ENCODE assay signal across 11 cellular contexts in the genomic region with DNA sequence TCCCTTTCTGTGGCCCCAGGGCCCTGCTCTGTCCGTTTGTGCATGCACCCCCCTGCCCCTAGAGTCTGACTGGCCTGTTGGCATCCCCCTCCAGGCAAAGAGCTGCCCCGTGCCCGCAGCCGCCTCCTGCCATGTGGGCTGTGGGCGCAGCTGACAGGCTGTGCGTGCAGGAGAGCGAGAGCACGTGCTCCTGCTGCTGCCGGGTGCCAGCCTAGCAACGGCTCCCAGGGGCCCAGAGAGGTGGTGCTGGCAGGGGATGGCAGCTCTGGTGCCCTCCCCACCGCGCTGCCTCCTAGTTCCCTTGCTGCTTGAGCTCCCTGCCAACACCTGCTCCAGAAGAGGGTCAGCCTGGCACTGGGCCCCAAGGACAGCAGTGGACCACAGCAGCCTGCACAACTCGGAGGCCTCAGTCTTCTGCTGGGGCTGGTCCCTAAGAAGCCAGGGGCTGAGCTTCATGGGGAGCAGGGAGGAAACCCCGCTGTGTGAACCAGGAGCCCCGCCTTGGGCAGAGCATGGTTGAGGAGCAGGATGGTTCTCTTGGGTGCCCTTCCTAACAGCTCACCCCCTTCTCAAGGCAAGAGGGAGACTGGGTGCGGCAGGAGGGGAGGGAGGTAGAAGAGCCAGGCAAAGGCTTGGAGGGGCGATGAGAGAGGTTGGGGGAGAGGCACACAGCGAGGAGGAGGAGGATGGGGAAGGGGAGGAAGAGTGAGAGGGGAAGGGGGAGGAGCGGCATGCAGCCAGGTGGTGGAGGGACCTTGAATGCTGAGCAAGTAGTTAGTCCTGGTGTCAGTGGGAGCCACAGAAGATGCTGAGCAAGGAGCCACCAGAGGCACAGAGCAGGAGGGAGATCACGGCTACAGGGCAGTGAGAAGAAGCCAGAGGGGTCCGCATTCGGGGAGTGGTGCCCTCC. TPM values are rescaled to one million over a fixed set of nuclear protein-coding genes. Genes with fewer than 3 reads are reported as not detected.
DNase-seq lines count a peak whose midpoint lies in the region; ATAC-seq and TF ChIP-seq lines count a peak whose summit lies in the region.
"Had no signal": no experiment of that assay in that cellular context is flagged by ENCODE, and none has a peak within 500 bp of the region (broad histone marks: within the 10 kb centered on the region; RNA-seq: fewer than 3 reads in every experiment).

No MANE protein-coding gene starts in this region.

- H3K4me1 Mint-ChIP-seq in brain (peaks cover 62% of the 10 kb centered on the region), nephron (peaks cover 28% of the 10 kb centered on the region), glutamatergic neuron (ENCODE audit: low read depth, unreplicated experiment) (peaks cover 26% of the 10 kb centered on the region)
- peaks cover 5% of the 10 kb centered on the region for H3K4me1 Mint-ChIP-seq in CD8-positive, alpha-beta T cell (ENCODE audit: low read depth)

- no peak for ATAC-seq in CD8-positive, alpha-beta T cell

- H3K27ac Mint-ChIP-seq in brain = peak overlapping the region in 4 of 5 experiments; percentile 13 to 96 (median 68)
- peak overlapping the region; percentile 40 to 57 (median 44) for H3K27ac Mint-ChIP-seq in nephron
- H3K27ac Mint-ChIP-seq in CD8-positive, alpha-beta T cell = no peak overlapping the region
- no peak overlapping the region for H3K27ac Mint-ChIP-seq in glutamatergic neuron (ENCODE audit: unreplicated experiment)
- H3K27ac Mint-ChIP-seq: activated naive CD4-positive, alpha-beta T cell treated with anti-CD3 and anti-CD28 coated beads for 36 hours had no signal

- H3K9me3 ChIP-seq in CD8-positive, alpha-beta T cell (ENCODE audit: low read length) = no peaks in the 10 kb centered on the region

- H3K4me1 ChIP-seq in CD8-positive, alpha-beta T cell (ENCODE audit: insufficient read depth, low read length) = no peaks in the 10 kb centered on the region

- peak; percentile 85 for DNase-seq in DMS79 treated with DMSO at 0.1 percent for 48 hours (lab: John Stamatoyannopoulos, UW)
- DNase-seq in NCI-H2107 (lab: John Stamatoyannopoulos, UW) = peak; percentile 34
- DNase-seq in NOMO-1 treated with DMSO at 0.1 percent for 48 hours (lab: John Stamatoyannopoulos, UW; ENCODE audit: unreplicated experiment) = no peak
- no peak for DNase-seq in CD8-positive, alpha-beta T cell
- no peak for DNase-seq in glutamatergic neuron
- no peak for DNase-seq in stimulated activated naive CD4-positive, alpha-beta T cell treated with Interleukin-2 at 50 U/mL for 16 hours (lab: John Stamatoyannopoulos, UW)
- DNase-seq: activated naive CD4-positive, alpha-beta T cell treated with anti-CD3 and anti-CD28 coated beads for 36 hours; CD4-positive, alpha-beta memory T cell; stimulated activated CD4-positive, alpha-beta T cell treated with anti-CD3 and anti-CD28 coated beads, Interleukin-4, amount 100 ng/mL, for 4 hours had no signal

- H3K9me3 Mint-ChIP-seq in brain (peaks cover 0 to 2% (median 0%) of the 10 kb centered on the region in 5 experiments), nephron (no peaks in the 10 kb centered on the region), glutamatergic neuron (ENCODE audit: unreplicated experiment) (peaks cover 15% of the 10 kb centered on the region)
- H3K9me3 Mint-ChIP-seq in CD8-positive, alpha-beta T cell = no peaks in the 10 kb centered on the region
- H3K9me3 Mint-ChIP-seq: activated naive CD4-positive, alpha-beta T cell treated with anti-CD3 and anti-CD28 coated beads for 36 hours; CD4-positive, alpha-beta memory T cell had no signal

- H3K27me3 ChIP-seq in CD8-positive, alpha-beta T cell (ENCODE audit: insufficient read depth, low read length) = peaks cover 6% of the 10 kb centered on the region

- H3K36me3 ChIP-seq in CD8-positive, alpha-beta T cell (ENCODE audit: insufficient read depth, low read length) = no peaks in the 10 kb centered on the region

- TF ChIP-seq CTCF in brain (conservative IDR thresholded peaks at IDR 0.05) (no peak), nephron (IDR thresholded peaks at IDR 0.05; ENCODE audit: unreplicated experiment in 3 of 3) (no peak), glutamatergic neuron (IDR thresholded peaks at IDR 0.05; ENCODE audit: partially characterized antibody, unreplicated experiment) (no peak)
- no peak for TF ChIP-seq CTCF in CD8-positive, alpha-beta T cell (IDR thresholded peaks at IDR 0.05)

- CTCF ChIA-PET in CD8-positive, alpha-beta T cell (lab: Charles Lee) = interaction anchor here (0.5 to 26.7 kb wide), 9 partner anchors 9 to 725 kb away, joined by 3 to 783 read pairs (median 6); no protein-coding TSS in a partner anchor

- H3K27ac ChIP-seq in CD8-positive, alpha-beta T cell (ENCODE audit: low read depth, low read length) = no peak overlapping the region

- peaks cover 7% of the 10 kb centered on the region for H3K27me3 Mint-ChIP-seq in brain
- peaks cover 8% of the 10 kb centered on the region for H3K27me3 Mint-ChIP-seq in nephron (ENCODE audit: low read depth)
- peaks cover 20% of the 10 kb centered on the region for H3K27me3 Mint-ChIP-seq in CD8-positive, alpha-beta T cell (ENCODE audit: low read depth)
- peaks cover 20% of the 10 kb centered on the region for H3K27me3 Mint-ChIP-seq in glutamatergic neuron (ENCODE audit: unreplicated experiment)

- no peaks in the 10 kb centered on the region for H3K36me3 Mint-ChIP-seq in brain
- H3K36me3 Mint-ChIP-seq in nephron (ENCODE audit: low read depth) = no peaks in the 10 kb centered on the region
- no peaks in the 10 kb centered on the region for H3K36me3 Mint-ChIP-seq in CD8-positive, alpha-beta T cell
- no peaks in the 10 kb centered on the region for H3K36me3 Mint-ChIP-seq in glutamatergic neuron (ENCODE audit: unreplicated experiment)
- H3K36me3 Mint-ChIP-seq: CD4-positive, alpha-beta memory T cell had no signal

- H3K4me3 ChIP-seq in CD8-positive, alpha-beta T cell (ENCODE audit: low read depth, low read length) = no peak overlapping the region

- H3K4me3 Mint-ChIP-seq in brain (peak overlapping the region in 1 of 5 experiments; percentile 75), nephron (no peak overlapping the region), glutamatergic neuron (ENCODE audit: unreplicated experiment) (no peak overlapping the region)
- H3K4me3 Mint-ChIP-seq in CD8-positive, alpha-beta T cell = no peak overlapping the region
- H3K4me3 Mint-ChIP-seq: activated naive CD4-positive, alpha-beta T cell treated with anti-CD3 and anti-CD28 coated beads for 36 hours; CD4-positive, alpha-beta memory T cell had no signal

- POLR2A ChIA-PET in CD8-positive, alpha-beta T cell (lab: Charles Lee) = interaction anchor here (0.9 to 2.5 kb wide), 3 partner anchors 22 to 30 kb away, joined by 3 to 8 read pairs (median 5); no protein-coding TSS in a partner anchor

- intact Hi-C loops in CD8-positive, alpha-beta T cell (cut with DNase I, micrococcal nuclease) = no loop called here

RNA-seq across cellular contexts. Expression of a gene that starts 23.8 kb away (rescaled TPM):
- polyA plus RNA-seq in brain (ENCODE audit: insufficient read depth, low read depth, low replicate concordance) = 2,636 TPM
- 1,000 to 10,000 TPM; 1,661 to 1,675 TPM for total RNA-seq in CD8-positive, alpha-beta T cell
- 948 TPM for total RNA-seq in glutamatergic neuron (ENCODE audit: unreplicated experiment)

Comparison
In these comparisons a context has a peak if more than half of its experiments do, and no peak if none do; other contexts are left out.
1. DNase-seq: peak in DMS79 treated with DMSO at 0.1 percent for 48 hours (single experiment) and NCI-H2107 (single experiment); none in NOMO-1 treated with DMSO at 0.1 percent for 48 hours (single experiment), CD8-positive, alpha-beta T cell (0 of 7), glutamatergic neuron (single experiment) and stimulated activated naive CD4-positive, alpha-beta T cell treated with Interleukin-2 at 50 U/mL for 16 hours (single experiment).
2. H3K27ac Mint-ChIP-seq: peak in brain (4 of 5) and nephron (3 of 3); none in CD8-positive, alpha-beta T cell (single experiment) and glutamatergic neuron (single experiment).